Comparison of ENCODE assay signal across 8 cellular contexts in the genomic region with DNA sequence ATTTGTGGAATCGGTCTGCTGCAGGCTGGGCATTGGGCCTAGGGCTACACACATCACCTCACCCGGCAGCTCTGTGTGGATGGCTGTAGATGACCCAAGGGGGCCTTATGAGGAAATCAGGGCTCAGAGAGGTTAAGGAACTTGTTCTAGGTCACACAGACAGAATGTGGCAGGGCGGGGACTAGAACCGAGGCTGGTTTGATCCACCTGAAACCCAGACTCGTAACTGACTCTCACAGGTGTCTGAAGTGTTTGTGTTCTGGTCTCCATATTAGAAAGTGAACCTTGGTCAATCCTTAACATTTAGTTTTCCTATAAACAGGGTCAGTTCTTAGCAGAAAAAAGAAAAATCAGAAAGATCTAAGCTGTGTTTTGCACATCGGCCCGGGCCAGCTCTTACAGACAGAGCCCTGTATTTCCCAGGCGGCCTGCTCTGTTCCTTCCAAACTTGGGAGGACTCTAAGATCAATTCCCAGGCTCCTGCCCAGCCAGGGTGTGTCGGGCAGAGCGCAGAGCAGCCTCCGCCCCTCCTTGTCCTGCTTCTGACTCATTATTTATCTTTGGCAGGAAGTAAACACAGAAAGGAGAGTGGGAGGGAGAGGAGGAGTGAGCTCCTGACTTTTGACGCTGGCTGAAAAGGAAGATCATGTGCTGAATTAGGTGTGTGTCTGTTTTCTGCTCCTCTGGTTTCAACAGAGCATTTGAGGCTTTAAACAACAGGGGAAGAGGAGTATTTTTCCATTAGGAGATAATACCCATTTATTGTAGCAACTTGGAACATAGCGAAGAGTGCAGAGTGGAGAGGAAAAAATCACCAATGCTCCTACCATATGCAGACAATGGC.
A peak's percentile ranks its signal among the peaks of the same experiment; 100 is the strongest.
DNase-seq lines count a peak whose midpoint lies in the region; ATAC-seq, FAIRE-seq and TF ChIP-seq lines count a peak whose summit lies in the region.

No MANE protein-coding gene starts in this region.

- POLR2A ChIA-PET in IMR-90 (lab: Charles Lee; ENCODE audit: unreplicated experiment) = no interaction called here

- H4K5ac ChIP-seq in IMR-90 (ENCODE audit: low read depth, low read length) = no peak overlapping the region

- peak overlapping the region; percentile 15 for H2AK9ac ChIP-seq in IMR-90 (replicated peaks; ENCODE audit: low read depth, low read length, poor library complexity)

- TF ChIP-seq CTCF in IMR-90 (conservative IDR thresholded peaks at IDR 0.05; ENCODE audit: low read depth, low read length) (no peak), foreskin fibroblast (IDR thresholded peaks at IDR 0.05; ENCODE audit: low read depth, low read length) (no peak), pancreas (IDR thresholded peaks at IDR 0.05) (no peak)

- H3K4ac ChIP-seq in IMR-90 (ENCODE audit: low read depth, low read length) = 0 out of 2 replicates have a peak overlapping the region, but pooled peaks have one; percentile 39

- dilution Hi-C loops in IMR-90 (cut with HindIII; ENCODE audit: low sequenced_read_pairs, unreplicated experiment) = no loop called here

- CTCF ChIA-PET in IMR-90 (lab: Yijun Ruan, JAX) = interaction anchor here (0.8 to 1.5 kb wide), 2 partner anchors 11 to 18 kb away, joined by 3 to 13 read pairs; no protein-coding TSS in a partner anchor

- no peak overlapping the region for H3K18ac ChIP-seq in IMR-90 (ENCODE audit: low read depth, low read length)

- no peaks in the 10 kb centered on the region for H4K20me1 ChIP-seq in IMR-90 (ENCODE audit: insufficient read depth, low read length)

- H3K9me1 ChIP-seq in IMR-90 (ENCODE audit: insufficient read depth, low read length) = 0 out of 2 replicates have a peak, but pooled peaks cover 6% of the 10 kb centered on the region

- no peaks in the 10 kb centered on the region for H3K27me3 ChIP-seq in ACC112 (ENCODE audit: insufficient read depth, low read length)
- no peaks in the 10 kb centered on the region for H3K27me3 ChIP-seq in IMR-90 (ENCODE audit: control insufficient read depth, insufficient read depth, low read length)
- no peaks in the 10 kb centered on the region for H3K27me3 ChIP-seq in pancreas

- in situ Hi-C loops in IMR-90 (cut with MboI; ENCODE audit: low sequenced_read_pairs) = no loop called here

- no peak overlapping the region for H3K14ac ChIP-seq in IMR-90 (replicated peaks; ENCODE audit: low read depth, low read length)

- no TSS peak for BruUV-seq in IMR-90 (replicated peaks; lab: Mats Ljungman, UMichigan)

- no peaks in the 10 kb centered on the region for H3K79me1 ChIP-seq in IMR-90 (ENCODE audit: low read depth in 1 of 2, low read length in 2 of 2)

- H2BK20ac ChIP-seq in IMR-90 (ENCODE audit: low read depth, low read length) = 0 out of 2 replicates have a peak overlapping the region, but pooled peaks have one; percentile 45

- H3K4me1 ChIP-seq in ACC112 (ENCODE audit: control insufficient read depth, insufficient read depth, low read length, unreplicated experiment) = peaks cover 11% of the 10 kb centered on the region
- peaks cover 8% of the 10 kb centered on the region for H3K4me1 ChIP-seq in IMR-90 (ENCODE audit: control insufficient read depth, insufficient read depth, low read length)
- peaks cover 4 to 14% (median 8%) of the 10 kb centered on the region in 3 donors for H3K4me1 ChIP-seq in pancreas

- no peaks in the 10 kb centered on the region for H3K79me2 ChIP-seq in ACC112 (ENCODE audit: control insufficient read depth, insufficient read depth, low read length, unreplicated experiment)

- peak overlapping the region; percentile 9; the same call in 1 of the 2 replicates for H3K4me2 ChIP-seq in IMR-90 (ENCODE audit: low read depth, low read length)

- peak overlapping the region; percentile 75 for H3K27ac ChIP-seq in ACC112 (ENCODE audit: low read depth, low read length)
- no peak overlapping the region for H3K27ac ChIP-seq in IMR-90 (ENCODE audit: insufficient read depth, low read length)
- peak overlapping the region; percentile 56 to 85 (median 68) for H3K27ac ChIP-seq in pancreas

- H3K23ac ChIP-seq in IMR-90 (ENCODE audit: low read depth, low read length) = no peak overlapping the region

- peak; percentile 98 for FAIRE-seq in pancreas (lab: Jason Lieb, UNC)

- intact Hi-C loops in IMR-90 (cut with micrococcal nuclease) = no loop called here
- intact Hi-C loops in pancreas (cut with DNase I) = no loop called here

- no peak overlapping the region for H4K91ac ChIP-seq in IMR-90 (ENCODE audit: insufficient read depth, low read depth, low read length)

- H3K9ac ChIP-seq in IMR-90 (ENCODE audit: low read depth, low read length) = no peak overlapping the region

- DNase-seq in IMR-90 = peak; percentile 83
- peak; percentile 40 to 90 for DNase-seq in SW 1271 (lab: John Stamatoyannopoulos, UW)
- DNase-seq in foreskin fibroblast = peak; percentile 85 to 92
- DNase-seq in pancreas = peak; percentile 78 to 92 (median 86)
- DNase-seq in activated CD8-positive, alpha-beta memory T cell treated with anti-CD3 and anti-CD28 coated beads, Interleukin-2, amount 50 U/mL, for 48 hours = no peak
- no peak for DNase-seq in stimulated activated naive CD8-positive, alpha-beta T cell treated with anti-CD3 and anti-CD28 coated beads, Interleukin-15, Interleukin-2, amounts not matched to agents 100 U/mL and 50 U/mL, for 24 hours

- TF ChIP-seq RAD21 in IMR-90 (IDR thresholded peaks at IDR 0.05; ENCODE audit: low read length) = no peak

- H3K9me3 ChIP-seq in IMR-90 (ENCODE audit: control insufficient read depth, insufficient read depth, low read length) = peaks cover 2% of the 10 kb centered on the region; the same call in 1 of the 2 replicates
- H3K9me3 ChIP-seq in pancreas = no peaks in the 10 kb centered on the region

- no peak overlapping the region for H2BK5ac ChIP-seq in IMR-90 (ENCODE audit: low read depth, low read length, poor library complexity, severe bottlenecking)

- WGBS in IMR-90 (ENCODE audit: extremely low coverage in 2 of 2, insufficient read length in 1 of 2), 2 experiments = 19% methylated on average over 3 of the region's 13 CpGs; no CpG with 5 or more reads in 1 of the 2 experiments
- WGBS in pancreas, 2 donors = 23 to 26% methylated on average over 13 of the region's 13 CpGs

- no peak overlapping the region; the same call in 1 of the 2 replicates for H2AK5ac ChIP-seq in IMR-90 (ENCODE audit: low read depth, low read length)

- no peak overlapping the region for H3K56ac ChIP-seq in IMR-90 (ENCODE audit: extremely low read depth, insufficient read depth, low read length)

- H2BK120ac ChIP-seq in IMR-90 (ENCODE audit: low read depth, low read length) = peak overlapping the region; percentile 63

- peak overlapping the region; percentile 23; the same call in 1 of the 3 replicates for H2BK15ac ChIP-seq in IMR-90 (ENCODE audit: low read depth, low read length)

- peak overlapping the region in 1 of 2 experiments; percentile 20; a peak in 1 of 4 replicates for H4K8ac ChIP-seq in IMR-90 (ENCODE audit: low read depth in 2 of 2, low read length in 2 of 2)

- TF ChIP-seq POLR2A in IMR-90 (IDR thresholded peaks at IDR 0.05; ENCODE audit: low read depth, low read length) = no peak

- ATAC-seq in IMR-90 (ENCODE audit: low read depth) = peak; percentile 97
- ATAC-seq in pancreas = peak; percentile 98 to 100 (median 100)
- no peak for ATAC-seq in stimulated activated naive CD8-positive, alpha-beta T cell treated with anti-CD3 and anti-CD28 coated beads, Interleukin-15, Interleukin-2, amounts not matched to agents 100 U/mL and 50 U/mL, for 24 hours
- ATAC-seq in HG03520 (IDR thresholded peaks at IDR 0.05; ENCODE audit: unreplicated experiment) = no peak

- H3K36me3 ChIP-seq in ACC112 (ENCODE audit: insufficient read depth, low read length) = no peaks in the 10 kb centered on the region
- no peaks in the 10 kb centered on the region for H3K36me3 ChIP-seq in IMR-90 (ENCODE audit: control insufficient read depth, insufficient read depth, low read length)
- H3K36me3 ChIP-seq in pancreas = no peaks in the 10 kb centered on the region

- peak overlapping the region; percentile 62 for H2AFZ ChIP-seq in ACC112 (ENCODE audit: low read length, unreplicated experiment)
- peak overlapping the region; percentile 46 for H2AFZ ChIP-seq in IMR-90 (replicated peaks; ENCODE audit: low read length, poor library complexity)

- H3K4me3 ChIP-seq in ACC112 (ENCODE audit: low read depth, low read length) (no peak overlapping the region), IMR-90 (ENCODE audit: insufficient read depth, low read depth, low read length) (no peak overlapping the region), foreskin fibroblast (ENCODE audit: low read depth in 1 of 2, low read length in 2 of 2) (no peak overlapping the region), pancreas (no peak overlapping the region)

TF ChIP-seq in IMR-90, 13 proteins besides CTCF, POLR2A, EP300 and RAD21 (continues in another document):
- no peak for TF ChIP-seq CHD1 (IDR thresholded peaks at IDR 0.05; ENCODE audit: low read depth, low read length)
- TF ChIP-seq MAZ (IDR thresholded peaks at IDR 0.05; ENCODE audit: borderline replicate concordance, low read depth, low read length) = peak; percentile 89
- TF ChIP-seq RCOR1 (IDR thresholded peaks at IDR 0.05; ENCODE audit: insufficient replicate concordance, low read length) = peak; percentile 26
- TF ChIP-seq MXI1 (IDR thresholded peaks at IDR 0.05; ENCODE audit: borderline replicate concordance, low read depth, low read length) = no peak
- TF ChIP-seq FOS (IDR thresholded peaks at IDR 0.05; ENCODE audit: low read depth, low read length) = peak; percentile 72; the same call in 1 of the 2 replicates
- peak; percentile 45; the same call in 1 of the 2 replicates for TF ChIP-seq USF2 (IDR thresholded peaks at IDR 0.05; ENCODE audit: low read depth, low read length)
- TF ChIP-seq NFE2L2 (IDR thresholded peaks at IDR 0.05; ENCODE audit: low read depth, low read length) = no peak
- 0 out of 2 replicates have a peak, but pooled peaks have one; percentile 3 for TF ChIP-seq SMC3 (IDR thresholded peaks at IDR 0.05; ENCODE audit: low read depth, low read length)
- peak; percentile 79 for TF ChIP-seq BHLHE40 (IDR thresholded peaks at IDR 0.05; ENCODE audit: low read depth, low read length)

Comparison
In these comparisons a context has a peak if more than half of its experiments do, and no peak if none do; other contexts are left out.
1. ATAC-seq: peak in IMR-90 (single experiment) and pancreas (4 of 4); none in stimulated activated naive CD8-positive, alpha-beta T cell treated with anti-CD3 and anti-CD28 coated beads, Interleukin-15, Interleukin-2, amounts not matched to agents 100 U/mL and 50 U/mL, for 24 hours (single experiment) and HG03520 (single experiment).
2. DNase-seq: peak in IMR-90 (single experiment), SW 1271 (2 of 2), foreskin fibroblast (2 of 2) and pancreas (6 of 6); none in activated CD8-positive, alpha-beta memory T cell treated with anti-CD3 and anti-CD28 coated beads, Interleukin-2, amount 50 U/mL, for 48 hours (single experiment) and stimulated activated naive CD8-positive, alpha-beta T cell treated with anti-CD3 and anti-CD28 coated beads, Interleukin-15, Interleukin-2, amounts not matched to agents 100 U/mL and 50 U/mL, for 24 hours (single experiment).